ENCODE assay signal across 18 cellular contexts in genomic region chr14:75010472-75010871, GRCh38.
DNase-seq lines count a peak whose midpoint lies in the region; ATAC-seq and TF ChIP-seq lines count a peak whose summit lies in the region.
"Had no signal": no experiment of that assay in that cellular context is flagged by ENCODE, and none has a peak within 500 bp of the region (broad histone marks: within the 10 kb centered on the region; RNA-seq: fewer than 3 reads in every experiment).

No MANE protein-coding gene starts in this region.

- H3K4me3 ChIP-seq in parathyroid adenoma (ENCODE audit: low read depth, low read length) = no peak overlapping the region
- H3K4me3 ChIP-seq: gastroesophageal sphincter, GM23338, pancreas had no signal

- no peaks in the 10 kb centered on the region for H3K79me2 ChIP-seq in parathyroid adenoma

- H3K9me3 ChIP-seq in parathyroid adenoma (ENCODE audit: control insufficient read depth, low read length) = no peaks in the 10 kb centered on the region
- H3K9me3 ChIP-seq: gastroesophageal sphincter, pancreas had no signal

- H3K4me1 ChIP-seq in parathyroid adenoma = peaks cover 20% of the 10 kb centered on the region
- H3K4me1 ChIP-seq: pancreas had no signal

- H3K4me2 ChIP-seq in parathyroid adenoma (ENCODE audit: low read length) = no peak overlapping the region
- H3K4me2 ChIP-seq: GM23338 had no signal

- H3K9ac ChIP-seq in parathyroid adenoma = no peak overlapping the region

- H2AFZ ChIP-seq in parathyroid adenoma = no peak overlapping the region
- H2AFZ ChIP-seq: GM23338 had no signal

- no peak for TF ChIP-seq CTCF in parathyroid adenoma (IDR thresholded peaks at IDR 0.05)

- peak; percentile 17 for TF ChIP-seq POLR2A in erythroblast (IDR thresholded peaks at IDR 0.05; ENCODE audit: low read length)

- H3K36me3 ChIP-seq in parathyroid adenoma (ENCODE audit: control insufficient read depth, insufficient read depth, low read length) = no peaks in the 10 kb centered on the region

- DNase-seq in AG20443 (ENCODE audit: low spot score) = peak; percentile 32
- peak; percentile 29 for DNase-seq in GM03348 (ENCODE audit: low spot score)
- DNase-seq in erythroblast (lab: John Stamatoyannopoulos, UW) = no peak
- no peak for DNase-seq in stimulated activated naive CD4-positive, alpha-beta T cell (lab: John Stamatoyannopoulos, UW)
- DNase-seq: Calu3; kidney glomerular epithelial cell; NCI-H146; NCI-H2171 treated with DMSO at 0.1 percent for 48 hours; NCI-H526 treated with DMSO at 0.1 percent for 48 hours; pancreas; stimulated activated naive CD4-positive, alpha-beta T cell treated with Interleukin-2 at 50 U/mL for 16 hours; trophoblast cell had no signal

- no peaks in the 10 kb centered on the region for H3K27me3 ChIP-seq in parathyroid adenoma (ENCODE audit: control insufficient read depth, insufficient read depth, low read length)
- H3K27me3 ChIP-seq: gastroesophageal sphincter, pancreas had no signal

- H3K27ac ChIP-seq in parathyroid adenoma = peak overlapping the region; percentile 72
- H3K27ac ChIP-seq: pancreas had no signal

- ATAC-seq in GM18873 (IDR thresholded peaks at IDR 0.05; ENCODE audit: low FRiP score, unreplicated experiment) (no peak), GM18868 (IDR thresholded peaks at IDR 0.05; ENCODE audit: unreplicated experiment) (no peak)
- ATAC-seq: GM23338, Right ventricle myocardium inferior had no signal

Comparison
In these comparisons a context has a peak if more than half of its experiments do, and no peak if none do; other contexts are left out.
1. DNase-seq: peak in AG20443 (single experiment) and GM03348 (single experiment); none in erythroblast (0 of 2) and stimulated activated naive CD4-positive, alpha-beta T cell (0 of 6).